In the genomic region with DNA sequence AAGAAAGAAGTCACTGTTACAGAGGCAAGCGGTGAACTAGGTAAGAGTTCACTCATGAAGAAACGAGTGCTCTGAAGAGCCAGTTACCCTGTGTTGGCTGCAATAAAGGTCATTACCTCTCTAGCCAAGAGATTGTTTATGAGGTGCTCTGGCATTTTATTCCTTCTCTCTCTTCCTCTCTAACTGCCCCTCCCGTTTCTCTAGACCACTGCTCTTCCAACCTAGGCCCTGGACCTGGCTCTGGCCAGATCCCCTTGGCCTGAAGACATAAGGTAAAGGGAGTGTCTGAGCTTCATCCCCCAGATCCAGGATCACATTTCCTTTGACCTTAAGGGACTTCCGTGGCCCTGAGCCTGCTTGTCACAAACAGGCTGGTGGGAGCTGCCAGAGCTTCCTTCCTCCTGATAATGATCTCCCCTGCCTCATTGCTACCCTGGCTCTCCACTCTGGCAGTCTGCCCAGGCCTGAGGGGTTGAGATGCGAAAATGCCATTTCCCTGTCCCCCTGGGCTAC, we compare ENCODE assay signal across 1 cellular context.
A peak's percentile ranks its signal among the peaks of the same experiment; 100 is the strongest.
TF ChIP-seq lines count a peak whose summit lies in the region.

No MANE protein-coding gene starts in this region.

TF ChIP-seq in HepG2, 621 proteins besides CTCF, POLR2A, EP300 and RAD21 (continued from another document and continues in another):
- TF ChIP-seq ZXDC (CRISPR knock-in tag; IDR thresholded peaks at IDR 0.05): no peak
- TF ChIP-seq SSRP1 (CRISPR knock-in tag; IDR thresholded peaks at IDR 0.05): no peak
- TF ChIP-seq NFIB (CRISPR knock-in tag; IDR thresholded peaks at IDR 0.05; ENCODE audit: borderline replicate concordance): no peak
- TF ChIP-seq CHD4 (IDR thresholded peaks at IDR 0.05; ENCODE audit: borderline replicate concordance, low read length): peak; percentile 17; the same call in 1 of the 2 replicates
- TF ChIP-seq ZNF12 (CRISPR knock-in tag; IDR thresholded peaks at IDR 0.05): peak; percentile 91
- TF ChIP-seq NR0B2 (CRISPR knock-in tag; IDR thresholded peaks at IDR 0.05): no peak
- TF ChIP-seq ZNF777 (CRISPR knock-in tag; IDR thresholded peaks at IDR 0.05): no peak
- TF ChIP-seq TCF7L2 (IDR thresholded peaks at IDR 0.05; ENCODE audit: low read depth, low read length): no peak
- TF ChIP-seq, protein P1, sequence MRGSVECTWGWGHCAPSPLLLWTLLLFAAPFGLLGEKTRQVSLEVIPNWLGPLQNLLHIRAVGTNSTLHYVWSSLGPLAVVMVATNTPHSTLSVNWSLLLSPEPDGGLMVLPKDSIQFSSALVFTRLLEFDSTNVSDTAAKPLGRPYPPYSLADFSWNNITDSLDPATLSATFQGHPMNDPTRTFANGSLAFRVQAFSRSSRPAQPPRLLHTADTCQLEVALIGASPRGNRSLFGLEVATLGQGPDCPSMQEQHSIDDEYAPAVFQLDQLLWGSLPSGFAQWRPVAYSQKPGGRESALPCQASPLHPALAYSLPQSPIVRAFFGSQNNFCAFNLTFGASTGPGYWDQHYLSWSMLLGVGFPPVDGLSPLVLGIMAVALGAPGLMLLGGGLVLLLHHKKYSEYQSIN (CRISPR knock-in tag; IDR thresholded peaks at IDR 0.05; ENCODE audit: borderline replicate concordance): no peak
- peak; percentile 81; the same call in 1 of the 2 replicates for TF ChIP-seq RXRA (CRISPR knock-in tag; IDR thresholded peaks at IDR 0.05)
- TF ChIP-seq FOSL1 (CRISPR knock-in tag; IDR thresholded peaks at IDR 0.05; ENCODE audit: borderline replicate concordance): no peak
- TF ChIP-seq ATRX (CRISPR knock-in tag; IDR thresholded peaks at IDR 0.05; ENCODE audit: borderline replicate concordance): no peak
- no peak for TF ChIP-seq ZNF639 (CRISPR knock-in tag; conservative IDR thresholded peaks at IDR 0.05)
- no peak for TF ChIP-seq PTBP1 (IDR thresholded peaks at IDR 0.05; ENCODE audit: low read depth, low read length, poor library complexity, severe bottlenecking)
- TF ChIP-seq ZNF512 (CRISPR knock-in tag; IDR thresholded peaks at IDR 0.05): no peak
- TF ChIP-seq, protein P2, sequence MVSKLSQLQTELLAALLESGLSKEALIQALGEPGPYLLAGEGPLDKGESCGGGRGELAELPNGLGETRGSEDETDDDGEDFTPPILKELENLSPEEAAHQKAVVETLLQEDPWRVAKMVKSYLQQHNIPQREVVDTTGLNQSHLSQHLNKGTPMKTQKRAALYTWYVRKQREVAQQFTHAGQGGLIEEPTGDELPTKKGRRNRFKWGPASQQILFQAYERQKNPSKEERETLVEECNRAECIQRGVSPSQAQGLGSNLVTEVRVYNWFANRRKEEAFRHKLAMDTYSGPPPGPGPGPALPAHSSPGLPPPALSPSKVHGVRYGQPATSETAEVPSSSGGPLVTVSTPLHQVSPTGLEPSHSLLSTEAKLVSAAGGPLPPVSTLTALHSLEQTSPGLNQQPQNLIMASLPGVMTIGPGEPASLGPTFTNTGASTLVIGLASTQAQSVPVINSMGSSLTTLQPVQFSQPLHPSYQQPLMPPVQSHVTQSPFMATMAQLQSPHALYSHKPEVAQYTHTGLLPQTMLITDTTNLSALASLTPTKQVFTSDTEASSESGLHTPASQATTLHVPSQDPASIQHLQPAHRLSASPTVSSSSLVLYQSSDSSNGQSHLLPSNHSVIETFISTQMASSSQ (IDR thresholded peaks at IDR 0.05; ENCODE audit: low read depth): no peak
- TF ChIP-seq, protein P2 (CRISPR knock-in tag; IDR thresholded peaks at IDR 0.05; ENCODE audit: borderline replicate concordance): no peak
- TF ChIP-seq TBX3 (IDR thresholded peaks at IDR 0.05; ENCODE audit: borderline replicate concordance): no peak
- TF ChIP-seq ZSCAN30 (CRISPR knock-in tag; IDR thresholded peaks at IDR 0.05): no peak
- TF ChIP-seq NCOR1 (IDR thresholded peaks at IDR 0.05; ENCODE audit: borderline replicate concordance, low read length): no peak; the same call in 1 of the 2 replicates
- TF ChIP-seq CHD2 (IDR thresholded peaks at IDR 0.05; ENCODE audit: low read depth, low read length): no peak
- no peak for TF ChIP-seq BHLHE40 (IDR thresholded peaks at IDR 0.05; ENCODE audit: low read length)
- TF ChIP-seq CENPX (CRISPR knock-in tag; IDR thresholded peaks at IDR 0.05): no peak
- TF ChIP-seq SMC3 (IDR thresholded peaks at IDR 0.05; ENCODE audit: low read length): no peak
- TF ChIP-seq NFYB (CRISPR knock-in tag; IDR thresholded peaks at IDR 0.05): no peak
- no peak for TF ChIP-seq ARNT (IDR thresholded peaks at IDR 0.05)
- TF ChIP-seq SNAPC2 (CRISPR knock-in tag; IDR thresholded peaks at IDR 0.05): 0 out of 2 replicates have a peak, but pooled peaks have one; percentile 59
- 0 out of 2 replicates have a peak, but pooled peaks have one; percentile 11 for TF ChIP-seq TP53 (CRISPR knock-in tag; conservative IDR thresholded peaks at IDR 0.05)
- no peak for TF ChIP-seq MAFK (conservative IDR thresholded peaks at IDR 0.05 in 1 of 2, IDR thresholded peaks at IDR 0.05 in 1 of 2; ENCODE audit: low read length in 2 of 2)
- TF ChIP-seq ZNF563 (CRISPR knock-in tag; IDR thresholded peaks at IDR 0.05): no peak
- TF ChIP-seq ZNF33A (CRISPR knock-in tag; IDR thresholded peaks at IDR 0.05; ENCODE audit: borderline replicate concordance): no peak
- TF ChIP-seq, protein P3, sequence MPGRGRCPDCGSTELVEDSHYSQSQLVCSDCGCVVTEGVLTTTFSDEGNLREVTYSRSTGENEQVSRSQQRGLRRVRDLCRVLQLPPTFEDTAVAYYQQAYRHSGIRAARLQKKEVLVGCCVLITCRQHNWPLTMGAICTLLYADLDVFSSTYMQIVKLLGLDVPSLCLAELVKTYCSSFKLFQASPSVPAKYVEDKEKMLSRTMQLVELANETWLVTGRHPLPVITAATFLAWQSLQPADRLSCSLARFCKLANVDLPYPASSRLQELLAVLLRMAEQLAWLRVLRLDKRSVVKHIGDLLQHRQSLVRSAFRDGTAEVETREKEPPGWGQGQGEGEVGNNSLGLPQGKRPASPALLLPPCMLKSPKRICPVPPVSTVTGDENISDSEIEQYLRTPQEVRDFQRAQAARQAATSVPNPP (CRISPR knock-in tag; IDR thresholded peaks at IDR 0.05): no peak
- no peak for TF ChIP-seq ZNF576 (CRISPR knock-in tag; IDR thresholded peaks at IDR 0.05)
- TF ChIP-seq, protein P4, sequence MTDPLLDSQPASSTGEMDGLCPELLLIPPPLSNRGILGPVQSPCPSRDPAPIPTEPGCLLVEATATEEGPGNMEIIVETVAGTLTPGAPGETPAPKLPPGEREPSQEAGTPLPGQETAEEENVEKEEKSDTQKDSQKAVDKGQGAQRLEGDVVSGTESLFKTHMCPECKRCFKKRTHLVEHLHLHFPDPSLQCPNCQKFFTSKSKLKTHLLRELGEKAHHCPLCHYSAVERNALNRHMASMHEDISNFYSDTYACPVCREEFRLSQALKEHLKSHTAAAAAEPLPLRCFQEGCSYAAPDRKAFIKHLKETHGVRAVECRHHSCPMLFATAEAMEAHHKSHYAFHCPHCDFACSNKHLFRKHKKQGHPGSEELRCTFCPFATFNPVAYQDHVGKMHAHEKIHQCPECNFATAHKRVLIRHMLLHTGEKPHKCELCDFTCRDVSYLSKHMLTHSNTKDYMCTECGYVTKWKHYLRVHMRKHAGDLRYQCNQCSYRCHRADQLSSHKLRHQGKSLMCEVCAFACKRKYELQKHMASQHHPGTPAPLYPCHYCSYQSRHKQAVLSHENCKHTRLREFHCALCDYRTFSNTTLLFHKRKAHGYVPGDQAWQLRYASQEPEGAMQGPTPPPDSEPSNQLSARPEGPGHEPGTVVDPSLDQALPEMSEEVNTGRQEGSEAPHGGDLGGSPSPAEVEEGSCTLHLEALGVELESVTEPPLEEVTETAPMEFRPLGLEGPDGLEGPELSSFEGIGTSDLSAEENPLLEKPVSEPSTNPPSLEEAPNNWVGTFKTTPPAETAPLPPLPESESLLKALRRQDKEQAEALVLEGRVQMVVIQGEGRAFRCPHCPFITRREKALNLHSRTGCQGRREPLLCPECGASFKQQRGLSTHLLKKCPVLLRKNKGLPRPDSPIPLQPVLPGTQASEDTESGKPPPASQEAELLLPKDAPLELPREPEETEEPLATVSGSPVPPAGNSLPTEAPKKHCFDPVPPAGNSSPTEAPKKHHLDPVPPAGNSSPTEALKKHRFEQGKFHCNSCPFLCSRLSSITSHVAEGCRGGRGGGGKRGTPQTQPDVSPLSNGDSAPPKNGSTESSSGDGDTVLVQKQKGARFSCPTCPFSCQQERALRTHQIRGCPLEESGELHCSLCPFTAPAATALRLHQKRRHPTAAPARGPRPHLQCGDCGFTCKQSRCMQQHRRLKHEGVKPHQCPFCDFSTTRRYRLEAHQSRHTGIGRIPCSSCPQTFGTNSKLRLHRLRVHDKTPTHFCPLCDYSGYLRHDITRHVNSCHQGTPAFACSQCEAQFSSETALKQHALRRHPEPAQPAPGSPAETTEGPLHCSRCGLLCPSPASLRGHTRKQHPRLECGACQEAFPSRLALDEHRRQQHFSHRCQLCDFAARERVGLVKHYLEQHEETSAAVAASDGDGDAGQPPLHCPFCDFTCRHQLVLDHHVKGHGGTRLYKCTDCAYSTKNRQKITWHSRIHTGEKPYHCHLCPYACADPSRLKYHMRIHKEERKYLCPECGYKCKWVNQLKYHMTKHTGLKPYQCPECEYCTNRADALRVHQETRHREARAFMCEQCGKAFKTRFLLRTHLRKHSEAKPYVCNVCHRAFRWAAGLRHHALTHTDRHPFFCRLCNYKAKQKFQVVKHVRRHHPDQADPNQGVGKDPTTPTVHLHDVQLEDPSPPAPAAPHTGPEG (CRISPR knock-in tag; IDR thresholded peaks at IDR 0.05): no peak
- no peak for TF ChIP-seq ZUFSP (CRISPR knock-in tag; IDR thresholded peaks at IDR 0.05; ENCODE audit: borderline replicate concordance)
- TF ChIP-seq MED13 (CRISPR knock-in tag; IDR thresholded peaks at IDR 0.05): no peak
- no peak for TF ChIP-seq TEAD2 (CRISPR knock-in tag; IDR thresholded peaks at IDR 0.05)
